Comparison of ENCODE assay signal across 15 cellular contexts in genomic region chr2:220175967-220176366, GRCh38.
A peak's percentile ranks its signal among the peaks of the same experiment; 100 is the strongest.
DNase-seq lines count a peak whose midpoint lies in the region; ATAC-seq, FAIRE-seq and TF ChIP-seq lines count a peak whose summit lies in the region.
"Had no signal": no experiment of that assay in that cellular context is flagged by ENCODE, and none has a peak within 500 bp of the region (broad histone marks: within the 10 kb centered on the region; RNA-seq: fewer than 3 reads in every experiment).

No MANE protein-coding gene starts in this region.

- no peak for FAIRE-seq in H1 (lab: Jason Lieb, UNC)

- peak overlapping the region; percentile 6 for H4K91ac ChIP-seq in H1 (replicated peaks; ENCODE audit: insufficient read length, low read length)

- H2BK15ac ChIP-seq in H1 (ENCODE audit: low read length) = no peak overlapping the region

- in situ Hi-C loops in mammary epithelial cell (cut with MboI; ENCODE audit: low sequenced_read_pairs in 2 of 2) = no loop called here

- H2BK120ac ChIP-seq in H1 (replicated peaks; ENCODE audit: low read depth, low read length) = no peak overlapping the region

- TF ChIP-seq POLR2A in breast epithelium (IDR thresholded peaks at IDR 0.05) (no peak), H1 (IDR thresholded peaks at IDR 0.05; ENCODE audit: control extremely low read depth in 1 of 2, low read depth in 2 of 2, low read length in 2 of 2) (no peak), vagina (IDR thresholded peaks at IDR 0.05) (no peak)

- no peak for TF ChIP-seq RAD21 in H1 (IDR thresholded peaks at IDR 0.05 in 1 of 2, conservative IDR thresholded peaks at IDR 0.05 in 1 of 2; ENCODE audit: low read depth in 2 of 2, low read length in 2 of 2)

- dilution Hi-C loops in mammary epithelial cell (cut with HindIII; ENCODE audit: low sequenced_read_pairs) = no loop called here

- H3K36me3 ChIP-seq in mammary epithelial cell (ENCODE audit: insufficient read depth, low read length) (no peaks in the 10 kb centered on the region), breast epithelium (no peaks in the 10 kb centered on the region), H1 (ENCODE audit: control insufficient read depth in 2 of 4, insufficient read depth in 4 of 4, low read length in 3 of 4) (no peaks in the 10 kb centered on the region), vagina (no peaks in the 10 kb centered on the region)
- H3K36me3 ChIP-seq: BLaER1 had no signal

- no peak overlapping the region for H3K27ac Mint-ChIP-seq in activated naive CD8-positive, alpha-beta T cell treated with anti-CD3 and anti-CD28 coated beads, Interleukin-2, amount 50 U/mL, for 24 hours
- H3K27ac Mint-ChIP-seq: CD8-positive, alpha-beta memory T cell had no signal

- H3K79me1 ChIP-seq in H1 (ENCODE audit: low read depth, low read length) = no peaks in the 10 kb centered on the region

- H4K20me1 ChIP-seq in mammary epithelial cell (ENCODE audit: insufficient read depth, low read length) (no peaks in the 10 kb centered on the region), H1 (replicated peaks in 1 of 2; ENCODE audit: control insufficient read depth in 1 of 2, insufficient read depth in 2 of 2, low read length in 2 of 2) (no peaks in the 10 kb centered on the region)
- H4K20me1 ChIP-seq: BLaER1 had no signal

- peak; percentile 23 for DNase-seq in mammary epithelial cell
- DNase-seq in breast epithelium (ENCODE audit: low spot score in 2 of 2) = no peak
- no peak for DNase-seq in H1 (ENCODE audit: low read depth in 1 of 2, low spot score in 2 of 2)
- DNase-seq in fibroblast of the aortic adventitia (ENCODE audit: low read depth) = peak; percentile 23
- DNase-seq in NCI-H2196 treated with DMSO at 0.1 percent for 48 hours (lab: John Stamatoyannopoulos, UW; ENCODE audit: unreplicated experiment) = no peak
- no peak for DNase-seq in NCI-H82 treated with DMSO at 0.1 percent for 48 hours (lab: John Stamatoyannopoulos, UW; ENCODE audit: unreplicated experiment)
- no peak for DNase-seq in vagina (ENCODE audit: extremely low spot score in 2 of 2)
- DNase-seq in activated naive CD8-positive, alpha-beta T cell treated with anti-CD3 and anti-CD28 coated beads, Interleukin-2, amount 50 U/mL, for 24 hours = no peak
- DNase-seq: AML-193; Caco-2; CD8-positive, alpha-beta memory T cell; DMS53; H7 had no signal

- H3K4me2 ChIP-seq in mammary epithelial cell (ENCODE audit: insufficient read depth, low read depth, low read length) = no peak overlapping the region
- no peak overlapping the region for H3K4me2 ChIP-seq in H1 (ENCODE audit: insufficient read depth in 1 of 2, low read depth in 2 of 2, low read length in 2 of 2)
- H3K4me2 ChIP-seq: BLaER1 had no signal

- H3K4me1 ChIP-seq in mammary epithelial cell (ENCODE audit: insufficient read depth, low read length) (no peaks in the 10 kb centered on the region), breast epithelium (no peaks in the 10 kb centered on the region), H1 (replicated peaks in 1 of 4; ENCODE audit: control insufficient read depth in 3 of 4, insufficient read depth in 4 of 4, low read length in 3 of 4) (no peaks in the 10 kb centered on the region), vagina (no peaks in the 10 kb centered on the region)
- H3K4me1 ChIP-seq: BLaER1 had no signal

- no peak overlapping the region for H3K18ac ChIP-seq in H1 (ENCODE audit: extremely low read depth, low read length)

- POLR2A ChIA-PET in H1 (lab: Charles Lee; ENCODE audit: partially characterized antibody) = no interaction called here

- no peak overlapping the region for H4K5ac ChIP-seq in H1 (ENCODE audit: insufficient read length, low read depth, low read length)

- H3K4ac ChIP-seq in H1 (replicated peaks; ENCODE audit: insufficient read length, low read depth, low read length) = no peak overlapping the region

- no peaks in the 10 kb centered on the region for H3K36me3 Mint-ChIP-seq in activated naive CD8-positive, alpha-beta T cell treated with anti-CD3 and anti-CD28 coated beads, Interleukin-2, amount 50 U/mL, for 24 hours (ENCODE audit: low read depth)
- H3K36me3 Mint-ChIP-seq: CD8-positive, alpha-beta memory T cell had no signal

- no peak overlapping the region for H2AFZ ChIP-seq in mammary epithelial cell (ENCODE audit: low read depth, low read length)
- H2AFZ ChIP-seq in H1 (ENCODE audit: low read length) = no peak overlapping the region

- no peak overlapping the region for H3K4me3 Mint-ChIP-seq in activated naive CD8-positive, alpha-beta T cell treated with anti-CD3 and anti-CD28 coated beads, Interleukin-2, amount 50 U/mL, for 24 hours
- H3K4me3 Mint-ChIP-seq: CD8-positive, alpha-beta memory T cell had no signal

- H3K4me1 Mint-ChIP-seq in activated naive CD8-positive, alpha-beta T cell treated with anti-CD3 and anti-CD28 coated beads, Interleukin-2, amount 50 U/mL, for 24 hours = no peaks in the 10 kb centered on the region
- H3K4me1 Mint-ChIP-seq: CD8-positive, alpha-beta memory T cell had no signal

- H3K9me3 ChIP-seq in mammary epithelial cell (replicated peaks; ENCODE audit: insufficient read depth, low read length) = no peaks in the 10 kb centered on the region
- H3K9me3 ChIP-seq in breast epithelium = no peaks in the 10 kb centered on the region
- H3K9me3 ChIP-seq in H1 (ENCODE audit: insufficient read depth in 2 of 2, low read depth in 1 of 2, low read length in 1 of 2) = no peaks in the 10 kb centered on the region
- H3K9me3 ChIP-seq in vagina = no peaks in the 10 kb centered on the region
- H3K9me3 ChIP-seq: BLaER1, Caco-2 had no signal

- H4K8ac ChIP-seq in H1 (ENCODE audit: extremely low read depth, insufficient read depth, low read length) = no peak overlapping the region

- H3K27me3 ChIP-seq in mammary epithelial cell (ENCODE audit: insufficient read depth, low read length) (no peaks in the 10 kb centered on the region), breast epithelium (no peaks in the 10 kb centered on the region), H1 (replicated peaks in 1 of 4; ENCODE audit: control insufficient read depth in 3 of 4, extremely low read depth in 1 of 4, insufficient read depth in 3 of 4, low read length in 3 of 4) (no peaks in the 10 kb centered on the region), vagina (no peaks in the 10 kb centered on the region)
- H3K27me3 ChIP-seq: BLaER1 had no signal

- intact Hi-C loops in mammary epithelial cell (cut with micrococcal nuclease) (no loop called here), breast epithelium (cut with DNase I; ENCODE audit: low total_unique reads) (no loop called here), vagina (cut with DNase I) (loop anchor here (5.0 kb wide), 1 partner anchor 194 kb away; no protein-coding TSS in a partner anchor)

- no peak overlapping the region for H3K56ac ChIP-seq in H1 (replicated peaks; ENCODE audit: insufficient read length, low read depth, low read length)

- no peak overlapping the region for H2AK5ac ChIP-seq in H1 (ENCODE audit: low read depth, low read length)

- H3K27ac ChIP-seq in mammary epithelial cell (ENCODE audit: insufficient read depth, low read depth, low read length) (no peak overlapping the region), breast epithelium (no peak overlapping the region), H1 (ENCODE audit: low read depth, low read length) (no peak overlapping the region), vagina (no peak overlapping the region)
- H3K27ac ChIP-seq: 22Rv1, BLaER1 had no signal

- no peak for ATAC-seq in activated naive CD8-positive, alpha-beta T cell treated with anti-CD3 and anti-CD28 coated beads, Interleukin-2, amount 50 U/mL, for 24 hours

- TF ChIP-seq EP300 in H1 (IDR thresholded peaks at IDR 0.05; ENCODE audit: borderline replicate concordance in 1 of 2, low read depth in 2 of 2, low read length in 2 of 2) = no peak

- 89% methylated on average over 2 of the region's 2 CpGs for WGBS in mammary epithelial cell (ENCODE audit: low coverage, missing lambda C conversion rate)
- WGBS in H1 (ENCODE audit: extremely low coverage in 1 of 2, insufficient coverage in 1 of 2, insufficient read length in 1 of 2, insufficient replicate concordance in 2 of 2, low coverage in 1 of 2, low lambda C conversion rate in 2 of 2, missing lambda C conversion rate in 1 of 2), 2 experiments = 89% methylated on average over 2 of the region's 2 CpGs; no CpG with 5 or more reads in 1 of the 2 experiments

- no peak overlapping the region for H3K9ac ChIP-seq in mammary epithelial cell (ENCODE audit: insufficient read depth, low read length)
- H3K9ac ChIP-seq in H1 (replicated peaks in 1 of 4; ENCODE audit: extremely low read depth in 1 of 4, low read depth in 3 of 4, low read length in 3 of 4) = no peak overlapping the region
- H3K9ac ChIP-seq: BLaER1 had no signal

- H3K14ac ChIP-seq in H1 (ENCODE audit: insufficient read length) = no peak overlapping the region

- no peaks in the 10 kb centered on the region for H3K23me2 ChIP-seq in H1 (ENCODE audit: low read depth, low read length)

- H3K9me3 Mint-ChIP-seq in activated naive CD8-positive, alpha-beta T cell treated with anti-CD3 and anti-CD28 coated beads, Interleukin-2, amount 50 U/mL, for 24 hours = no peaks in the 10 kb centered on the region

- H3K23ac ChIP-seq in H1 (ENCODE audit: insufficient read length) = no peak overlapping the region

- TF ChIP-seq CTCF in mammary epithelial cell (conservative IDR thresholded peaks at IDR 0.05 in 1 of 2, IDR thresholded peaks at IDR 0.05 in 1 of 2; ENCODE audit: extremely low read depth in 1 of 2, insufficient read depth in 1 of 2, low read depth in 1 of 2, low read length in 2 of 2) = no peak
- TF ChIP-seq CTCF in breast epithelium (IDR thresholded peaks at IDR 0.05) = no peak
- no peak for TF ChIP-seq CTCF in H1 (IDR thresholded peaks at IDR 0.05; ENCODE audit: control extremely low read depth in 1 of 3, insufficient read depth in 1 of 3, low read depth in 1 of 3, low read length in 3 of 3)
- TF ChIP-seq CTCF in fibroblast of the aortic adventitia (IDR thresholded peaks at IDR 0.05; ENCODE audit: insufficient read depth, low read length) = no peak
- TF ChIP-seq CTCF in vagina (IDR thresholded peaks at IDR 0.05) = no peak

- H3K4me3 ChIP-seq in mammary epithelial cell (replicated peaks in 1 of 3; ENCODE audit: insufficient read depth in 1 of 3, low read depth in 2 of 3, low read length in 3 of 3) = no peak overlapping the region
- no peak overlapping the region for H3K4me3 ChIP-seq in breast epithelium
- H3K4me3 ChIP-seq in H1 (ENCODE audit: extremely low read depth in 1 of 4, insufficient read depth in 2 of 4, low read depth in 3 of 4, low read length in 4 of 4) = no peak overlapping the region
- no peak overlapping the region for H3K4me3 ChIP-seq in fibroblast of the aortic adventitia (ENCODE audit: low read depth, low read length)
- H3K4me3 ChIP-seq in vagina = no peak overlapping the region
- H3K4me3 ChIP-seq: BLaER1 had no signal

- no peaks in the 10 kb centered on the region for H3K79me2 ChIP-seq in mammary epithelial cell (ENCODE audit: insufficient read depth, low read length)
- no peaks in the 10 kb centered on the region for H3K79me2 ChIP-seq in H1 (ENCODE audit: control insufficient read depth in 1 of 2, insufficient read depth in 2 of 2, low read length in 2 of 2)

- CTCF ChIA-PET in mammary epithelial cell (lab: Charles Lee; ENCODE audit: low non-redundant PET) = no interaction called here
- CTCF ChIA-PET in H1 (lab: Charles Lee; ENCODE audit: partially characterized antibody) = interaction anchor here (1.4 kb wide), 1 partner anchor 18 kb away, joined by 3 read pairs; no protein-coding TSS in a partner anchor

- no peaks in the 10 kb centered on the region for H3K27me3 Mint-ChIP-seq in activated naive CD8-positive, alpha-beta T cell treated with anti-CD3 and anti-CD28 coated beads, Interleukin-2, amount 50 U/mL, for 24 hours
- H3K27me3 Mint-ChIP-seq: CD8-positive, alpha-beta memory T cell had no signal

- no peak overlapping the region for H2BK12ac ChIP-seq in H1 (ENCODE audit: low read depth, low read length)

- no peak overlapping the region for H2BK20ac ChIP-seq in H1 (ENCODE audit: low read length)

- H2BK5ac ChIP-seq in H1 (ENCODE audit: low read depth, low read length) = no peak overlapping the region

- no TSS peak for BruUV-seq in mammary epithelial cell (replicated peaks; lab: Mats Ljungman, UMichigan)

Comparison
In these comparisons a context has a peak if more than half of its experiments do, and no peak if none do; other contexts are left out.
1. DNase-seq: peak in mammary epithelial cell (single experiment) and fibroblast of the aortic adventitia (single experiment); none in breast epithelium (0 of 2), H1 (0 of 2), NCI-H2196 treated with DMSO at 0.1 percent for 48 hours (single experiment), NCI-H82 treated with DMSO at 0.1 percent for 48 hours (single experiment), vagina (0 of 2) and activated naive CD8-positive, alpha-beta T cell treated with anti-CD3 and anti-CD28 coated beads, Interleukin-2, amount 50 U/mL, for 24 hours (single experiment).